Comparison of ENCODE assay signal across 12 cellular contexts in genomic region chr6:71335544-71335943, GRCh38.
"Had no signal": no experiment of that assay in that cellular context is flagged by ENCODE, and none has a peak within 500 bp of the region (broad histone marks: within the 10 kb centered on the region; RNA-seq: fewer than 3 reads in every experiment).

No MANE protein-coding gene starts in this region.

- DNase-seq: central memory CD4-positive, alpha-beta T cell; effector CD8-positive, alpha-beta T cell; gastrocnemius medialis; heart right ventricle; hypothalamus; midbrain; sigmoid colon; stimulated activated CD4-positive, alpha-beta T cell treated with anti-CD3 and anti-CD28 coated beads, Interleukin-12 subunit alpha, Interleukin-12 subunit beta, amount 100 ng/mL, for 4 hours; stimulated activated naive CD4-positive, alpha-beta T cell; stomach had no signal

- H3K4me3 Mint-ChIP-seq: nephron had no signal

- H3K27me3 ChIP-seq: gastrocnemius medialis, heart right ventricle, sigmoid colon, stomach had no signal

- H3K27ac ChIP-seq: coronary artery, gastrocnemius medialis, heart right ventricle, sigmoid colon, stomach had no signal

- H3K4me1 Mint-ChIP-seq: nephron had no signal

- ATAC-seq: gastrocnemius medialis, heart right ventricle had no signal

- H3K9me3 ChIP-seq: gastrocnemius medialis, sigmoid colon, stomach had no signal
